In the genomic region with DNA sequence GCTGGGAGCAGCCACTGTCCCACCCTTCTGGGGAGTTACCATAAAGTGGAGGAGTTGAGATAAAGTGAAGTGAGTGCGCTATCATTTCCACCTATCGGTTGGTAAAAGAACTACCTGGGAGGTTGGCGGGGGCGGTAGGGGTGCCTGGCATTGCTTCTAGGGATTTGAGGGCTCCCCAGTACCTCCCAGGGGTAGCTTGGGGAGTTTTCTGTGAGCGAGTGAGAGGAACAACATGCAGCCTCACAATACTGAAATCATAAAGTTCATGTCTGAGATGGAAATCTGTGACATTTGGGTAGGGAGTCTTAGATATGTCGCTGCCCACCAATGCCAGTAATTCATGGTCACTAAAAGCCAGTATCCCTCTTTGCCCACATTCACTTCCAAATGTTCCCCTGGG, we compare ENCODE assay signal across 24 cellular contexts.
DNase-seq lines count a peak whose midpoint lies in the region; ATAC-seq and TF ChIP-seq lines count a peak whose summit lies in the region.
"Had no signal": no experiment of that assay in that cellular context is flagged by ENCODE, and none has a peak within 500 bp of the region (broad histone marks: within the 10 kb centered on the region; RNA-seq: fewer than 3 reads in every experiment).

No MANE protein-coding gene starts in this region.

- no peaks in the 10 kb centered on the region for H3K9me2 ChIP-seq in OCI-LY1 (ENCODE audit: low read depth, low read length)

- no peaks in the 10 kb centered on the region for H3K79me2 ChIP-seq in OCI-LY1 (ENCODE audit: insufficient read depth, low read length)

- DNase-seq in cardiac septum (ENCODE audit: low spot score) (peak; percentile 58), right atrium auricular region (ENCODE audit: low spot score) (no peak), mesothelial cell of epicardium (ENCODE audit: low spot score in 2 of 2, unreplicated experiment in 2 of 2) (no peak), inferior parietal cortex (ENCODE audit: extremely low spot score) (no peak), NCI-H510A (lab: John Stamatoyannopoulos, UW) (no peak)
- DNase-seq: 8988T; ACHN; Caco-2; CD8-positive, alpha-beta T cell; MV-4-11; NCI-H1105; NCI-H1436 treated with DMSO at 0.1 percent for 48 hours; NCI-H187 treated with DMSO at 0.1 percent for 48 hours; NCI-H2107; NCI-H524 treated with DMSO at 0.1 percent for 48 hours; NCI-H82; NK-92 treated with Interleukin-12 subunit alpha and Interleukin-12 subunit beta, amount 100 ng/mL, for 24 hours; SHP77; SW 1271 had no signal

- H3K36me3 Mint-ChIP-seq in mesothelial cell of epicardium: no peaks in the 10 kb centered on the region
- H3K36me3 Mint-ChIP-seq: CD8-positive, alpha-beta T cell had no signal

- H2AFZ ChIP-seq in OCI-LY1 (ENCODE audit: low read length): no peak overlapping the region

- H3K27me3 Mint-ChIP-seq in mesothelial cell of epicardium (ENCODE audit: low read depth): no peaks in the 10 kb centered on the region

- no peak overlapping the region for H3K4me2 ChIP-seq in OCI-LY1 (ENCODE audit: low read length)

- H3F3A ChIP-seq in OCI-LY1 (ENCODE audit: insufficient read depth, low read length): no peaks in the 10 kb centered on the region

- H3K4me3 ChIP-seq in right atrium auricular region: no peak overlapping the region
- H3K4me3 ChIP-seq in OCI-LY1 (ENCODE audit: low read depth, low read length, poor library complexity, severe bottlenecking): no peak overlapping the region

- no peaks in the 10 kb centered on the region for H4K20me1 ChIP-seq in OCI-LY1 (ENCODE audit: insufficient read depth, low read length)

- peaks cover 8% of the 10 kb centered on the region for H3K4me1 Mint-ChIP-seq in mesothelial cell of epicardium

- no peak for ATAC-seq in GM19328 (IDR thresholded peaks at IDR 0.05; ENCODE audit: unreplicated experiment)
- ATAC-seq: CD8-positive, alpha-beta T cell had no signal

- intact Hi-C loops in cardiac septum (cut with DNase I): no loop called here

- TF ChIP-seq CTCF in right atrium auricular region (IDR thresholded peaks at IDR 0.05) (no peak), OCI-LY1 (IDR thresholded peaks at IDR 0.05; ENCODE audit: low read length) (no peak), mesothelial cell of epicardium (IDR thresholded peaks at IDR 0.05; ENCODE audit: unreplicated experiment) (no peak)

- H3K9me3 ChIP-seq in right atrium auricular region: no peaks in the 10 kb centered on the region
- H3K9me3 ChIP-seq in OCI-LY1 (ENCODE audit: low read length): no peaks in the 10 kb centered on the region
- H3K9me3 ChIP-seq: Caco-2 had no signal

- no peak overlapping the region for H3K9ac ChIP-seq in OCI-LY1 (ENCODE audit: low read length)

- H3K4me3 Mint-ChIP-seq in mesothelial cell of epicardium: no peak overlapping the region
- H3K4me3 Mint-ChIP-seq: CD8-positive, alpha-beta T cell had no signal

- H3K27ac ChIP-seq in right atrium auricular region: no peak overlapping the region
- peak overlapping the region; percentile 35 for H3K27ac ChIP-seq in OCI-LY1 (ENCODE audit: low read depth, low read length, poor library complexity, severe bottlenecking)
- H3K27ac ChIP-seq: C4-2B, HL-60, RWPE1 had no signal

- peaks cover 2% of the 10 kb centered on the region for H3K9me3 Mint-ChIP-seq in mesothelial cell of epicardium
- H3K9me3 Mint-ChIP-seq: CD8-positive, alpha-beta T cell had no signal

- peak overlapping the region; percentile 13 for H3K27ac Mint-ChIP-seq in mesothelial cell of epicardium
- H3K27ac Mint-ChIP-seq: CD8-positive, alpha-beta T cell had no signal

- H3K4me1 ChIP-seq in right atrium auricular region: peaks cover 0 to 20% of the 10 kb centered on the region in 2 donors
- H3K4me1 ChIP-seq in OCI-LY1 (ENCODE audit: insufficient read depth, low read length, severe bottlenecking): peaks cover 32% of the 10 kb centered on the region
- H3K4me1 ChIP-seq: Caco-2 had no signal

- H3K36me3 ChIP-seq in right atrium auricular region (no peaks in the 10 kb centered on the region), OCI-LY1 (ENCODE audit: insufficient read depth, low read length) (no peaks in the 10 kb centered on the region)

- H3K27me3 ChIP-seq in right atrium auricular region (no peaks in the 10 kb centered on the region), OCI-LY1 (ENCODE audit: insufficient read depth, low read length) (no peaks in the 10 kb centered on the region)
